Comparison of ENCODE assay signal across 2 cellular contexts in genomic region chr3:14144423-14145075, GRCh38.
TF ChIP-seq lines count a peak whose summit lies in the region.

No MANE protein-coding gene starts in this region.

TF ChIP-seq in HEK293, 187 proteins besides CTCF, POLR2A, EP300 and RAD21 (continues in another document):
- TF ChIP-seq ZNF580 (tag by site-specific recombination; IDR thresholded peaks at IDR 0.05) (no peak), WT1 (tag by site-specific recombination; IDR thresholded peaks at IDR 0.05) (peak; percentile 63), ZNF391 (tag by site-specific recombination; IDR thresholded peaks at IDR 0.05; ENCODE audit: borderline replicate concordance, low read depth) (no peak), ZBTB20 (tag by site-specific recombination; IDR thresholded peaks at IDR 0.05) (peak; percentile 72), ZEB2 (tag by site-specific recombination; IDR thresholded peaks at IDR 0.05) (peak; percentile 83), KLF16 (tag by site-specific recombination; IDR thresholded peaks at IDR 0.05) (no peak), ZNF16 (tag by site-specific recombination; IDR thresholded peaks at IDR 0.05; ENCODE audit: low read depth) (no peak), ZNF174 (tag by site-specific recombination; IDR thresholded peaks at IDR 0.05) (no peak), ZNF596 (tag by site-specific recombination; IDR thresholded peaks at IDR 0.05) (no peak), ZNF18 (tag by site-specific recombination; IDR thresholded peaks at IDR 0.05) (peak; percentile 95), ZNF366 (tag by site-specific recombination; conservative IDR thresholded peaks at IDR 0.05) (peak; percentile 80), OVOL3 (tag by site-specific recombination; IDR thresholded peaks at IDR 0.05) (no peak), ZBTB26 (tag by site-specific recombination; optimal IDR thresholded peaks at IDR 0.05) (no peak), ZNF658 (tag by site-specific recombination; IDR thresholded peaks at IDR 0.05) (no peak), ZNF747 (tag by site-specific recombination; IDR thresholded peaks at IDR 0.05) (no peak), ZNF398 (tag by site-specific recombination; IDR thresholded peaks at IDR 0.05) (no peak), ZNF23 (tag by site-specific recombination; IDR thresholded peaks at IDR 0.05; ENCODE audit: borderline replicate concordance) (no peak)
- TF ChIP-seq, protein P1, sequence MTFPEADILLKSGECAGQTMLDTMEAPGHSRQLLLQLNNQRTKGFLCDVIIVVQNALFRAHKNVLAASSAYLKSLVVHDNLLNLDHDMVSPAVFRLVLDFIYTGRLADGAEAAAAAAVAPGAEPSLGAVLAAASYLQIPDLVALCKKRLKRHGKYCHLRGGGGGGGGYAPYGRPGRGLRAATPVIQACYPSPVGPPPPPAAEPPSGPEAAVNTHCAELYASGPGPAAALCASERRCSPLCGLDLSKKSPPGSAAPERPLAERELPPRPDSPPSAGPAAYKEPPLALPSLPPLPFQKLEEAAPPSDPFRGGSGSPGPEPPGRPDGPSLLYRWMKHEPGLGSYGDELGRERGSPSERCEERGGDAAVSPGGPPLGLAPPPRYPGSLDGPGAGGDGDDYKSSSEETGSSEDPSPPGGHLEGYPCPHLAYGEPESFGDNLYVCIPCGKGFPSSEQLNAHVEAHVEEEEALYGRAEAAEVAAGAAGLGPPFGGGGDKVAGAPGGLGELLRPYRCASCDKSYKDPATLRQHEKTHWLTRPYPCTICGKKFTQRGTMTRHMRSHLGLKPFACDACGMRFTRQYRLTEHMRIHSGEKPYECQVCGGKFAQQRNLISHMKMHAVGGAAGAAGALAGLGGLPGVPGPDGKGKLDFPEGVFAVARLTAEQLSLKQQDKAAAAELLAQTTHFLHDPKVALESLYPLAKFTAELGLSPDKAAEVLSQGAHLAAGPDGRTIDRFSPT (tag by site-specific recombination; IDR thresholded peaks at IDR 0.05) = peak; percentile 81

TF ChIP-seq in K562, 482 proteins besides CTCF, POLR2A, EP300 and RAD21 (continues in another document):
- TF ChIP-seq ZBTB49 (CRISPR knock-in tag; IDR thresholded peaks at IDR 0.05; ENCODE audit: borderline replicate concordance) (no peak), ZNF766 (CRISPR knock-in tag; conservative IDR thresholded peaks at IDR 0.05) (no peak), ZNF431 (CRISPR knock-in tag; IDR thresholded peaks at IDR 0.05) (no peak), CHD1 (IDR thresholded peaks at IDR 0.05; ENCODE audit: low read length) (no peak), PPARD (CRISPR knock-in tag; IDR thresholded peaks at IDR 0.05) (no peak), TFAM (CRISPR knock-in tag; conservative IDR thresholded peaks at IDR 0.05) (no peak), ZNF121 (CRISPR knock-in tag; conservative IDR thresholded peaks at IDR 0.05) (no peak), ZBTB5 (IDR thresholded peaks at IDR 0.05) (no peak), HIVEP1 (CRISPR knock-in tag; IDR thresholded peaks at IDR 0.05) (no peak), SAFB (IDR thresholded peaks at IDR 0.05; ENCODE audit: borderline replicate concordance, low read depth, low read length) (no peak), RBM39 (optimal IDR thresholded peaks at IDR 0.05; ENCODE audit: low read depth, low read length) (no peak), PKNOX1 (IDR thresholded peaks at IDR 0.05) (peak; percentile 42; the same call in 1 of the 2 replicates), LARP7 (IDR thresholded peaks at IDR 0.05) (no peak), MCM2 (IDR thresholded peaks at IDR 0.05; ENCODE audit: low read depth) (no peak), PTBP1 (IDR thresholded peaks at IDR 0.05; ENCODE audit: low read depth, low read length) (no peak), SRSF7 (optimal IDR thresholded peaks at IDR 0.05; ENCODE audit: low read depth, low read length) (no peak), KLF16 (IDR thresholded peaks at IDR 0.05) (no peak), CBX3 (IDR thresholded peaks at IDR 0.05; ENCODE audit: borderline replicate concordance in 1 of 2, low read length in 2 of 2) (no peak), MBD1 (CRISPR knock-in tag; IDR thresholded peaks at IDR 0.05) (no peak), NEUROD1 (IDR thresholded peaks at IDR 0.05; ENCODE audit: borderline replicate concordance, low read depth, low read length, partially characterized antibody) (peak; percentile 82), HDAC6 (IDR thresholded peaks at IDR 0.05; ENCODE audit: low read depth, low read length) (no peak), CBX2 (IDR thresholded peaks at IDR 0.05; ENCODE audit: insufficient read depth, low read length, poor library complexity, severe bottlenecking) (no peak), ARID4B (CRISPR knock-in tag; IDR thresholded peaks at IDR 0.05) (no peak), SRF (CRISPR knock-in tag; IDR thresholded peaks at IDR 0.05) (no peak), FOXM1 (IDR thresholded peaks at IDR 0.05; ENCODE audit: low read depth) (no peak), FOXM1 (CRISPR knock-in tag; IDR thresholded peaks at IDR 0.05; ENCODE audit: low read depth) (no peak), HDAC1 (IDR thresholded peaks at IDR 0.05) (no peak), ATF7 (IDR thresholded peaks at IDR 0.05) (peak; percentile 79)
- TF ChIP-seq, protein P2, sequence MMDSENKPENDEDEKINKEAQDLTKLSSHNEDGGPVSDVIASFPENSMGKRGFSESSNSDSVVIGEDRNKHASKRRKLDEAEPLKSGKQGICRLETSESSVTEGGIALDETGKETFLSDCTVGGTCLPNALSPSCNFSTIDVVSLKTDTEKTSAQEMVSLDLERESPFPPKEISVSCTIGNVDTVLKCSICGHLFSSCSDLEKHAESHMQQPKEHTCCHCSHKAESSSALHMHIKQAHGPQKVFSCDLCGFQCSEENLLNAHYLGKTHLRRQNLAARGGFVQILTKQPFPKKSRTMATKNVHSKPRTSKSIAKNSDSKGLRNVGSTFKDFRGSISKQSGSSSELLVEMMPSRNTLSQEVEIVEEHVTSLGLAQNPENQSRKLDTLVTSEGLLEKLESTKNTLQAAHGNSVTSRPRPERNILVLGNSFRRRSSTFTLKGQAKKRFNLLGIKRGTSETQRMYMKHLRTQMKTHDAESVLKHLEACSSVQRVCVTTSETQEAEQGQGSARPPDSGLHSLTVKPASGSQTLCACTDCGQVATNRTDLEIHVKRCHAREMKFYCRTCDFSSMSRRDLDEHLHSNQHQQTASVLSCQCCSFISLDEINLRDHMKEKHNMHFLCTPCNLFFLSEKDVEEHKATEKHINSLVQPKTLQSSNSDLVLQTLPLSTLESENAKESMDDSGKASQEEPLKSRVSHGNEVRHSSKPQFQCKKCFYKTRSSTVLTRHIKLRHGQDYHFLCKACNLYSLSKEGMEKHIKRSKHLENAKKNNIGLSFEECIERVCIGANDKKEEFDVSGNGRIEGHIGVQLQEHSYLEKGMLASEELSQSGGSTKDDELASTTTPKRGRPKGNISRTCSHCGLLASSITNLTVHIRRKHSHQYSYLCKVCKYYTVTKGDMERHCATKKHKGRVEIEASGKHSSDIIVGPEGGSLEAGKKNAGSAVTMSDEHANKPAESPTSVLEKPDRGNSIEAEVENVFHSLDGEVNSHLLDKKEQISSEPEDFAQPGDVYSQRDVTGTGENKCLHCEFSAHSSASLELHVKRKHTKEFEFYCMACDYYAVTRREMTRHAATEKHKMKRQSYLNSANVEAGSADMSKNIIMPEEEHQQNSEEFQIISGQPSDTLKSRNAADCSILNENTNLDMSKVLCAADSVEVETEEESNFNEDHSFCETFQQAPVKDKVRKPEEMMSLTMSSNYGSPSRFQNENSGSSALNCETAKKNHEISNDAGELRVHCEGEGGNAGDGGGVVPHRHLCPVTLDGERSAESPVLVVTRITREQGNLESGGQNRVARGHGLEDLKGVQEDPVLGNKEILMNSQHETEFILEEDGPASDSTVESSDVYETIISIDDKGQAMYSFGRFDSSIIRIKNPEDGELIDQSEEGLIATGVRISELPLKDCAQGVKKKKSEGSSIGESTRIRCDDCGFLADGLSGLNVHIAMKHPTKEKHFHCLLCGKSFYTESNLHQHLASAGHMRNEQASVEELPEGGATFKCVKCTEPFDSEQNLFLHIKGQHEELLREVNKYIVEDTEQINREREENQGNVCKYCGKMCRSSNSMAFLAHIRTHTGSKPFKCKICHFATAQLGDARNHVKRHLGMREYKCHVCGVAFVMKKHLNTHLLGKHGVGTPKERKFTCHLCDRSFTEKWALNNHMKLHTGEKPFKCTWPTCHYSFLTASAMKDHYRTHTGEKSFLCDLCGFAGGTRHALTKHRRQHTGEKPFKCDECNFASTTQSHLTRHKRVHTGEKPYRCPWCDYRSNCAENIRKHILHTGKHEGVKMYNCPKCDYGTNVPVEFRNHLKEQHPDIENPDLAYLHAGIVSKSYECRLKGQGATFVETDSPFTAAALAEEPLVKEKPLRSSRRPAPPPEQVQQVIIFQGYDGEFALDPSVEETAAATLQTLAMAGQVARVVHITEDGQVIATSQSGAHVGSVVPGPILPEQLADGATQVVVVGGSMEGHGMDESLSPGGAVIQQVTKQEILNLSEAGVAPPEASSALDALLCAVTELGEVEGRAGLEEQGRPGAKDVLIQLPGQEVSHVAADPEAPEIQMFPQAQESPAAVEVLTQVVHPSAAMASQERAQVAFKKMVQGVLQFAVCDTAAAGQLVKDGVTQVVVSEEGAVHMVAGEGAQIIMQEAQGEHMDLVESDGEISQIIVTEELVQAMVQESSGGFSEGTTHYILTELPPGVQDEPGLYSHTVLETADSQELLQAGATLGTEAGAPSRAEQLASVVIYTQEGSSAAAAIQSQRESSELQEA (IDR thresholded peaks at IDR 0.05; ENCODE audit: low read depth) = no peak
